In the genomic region with DNA sequence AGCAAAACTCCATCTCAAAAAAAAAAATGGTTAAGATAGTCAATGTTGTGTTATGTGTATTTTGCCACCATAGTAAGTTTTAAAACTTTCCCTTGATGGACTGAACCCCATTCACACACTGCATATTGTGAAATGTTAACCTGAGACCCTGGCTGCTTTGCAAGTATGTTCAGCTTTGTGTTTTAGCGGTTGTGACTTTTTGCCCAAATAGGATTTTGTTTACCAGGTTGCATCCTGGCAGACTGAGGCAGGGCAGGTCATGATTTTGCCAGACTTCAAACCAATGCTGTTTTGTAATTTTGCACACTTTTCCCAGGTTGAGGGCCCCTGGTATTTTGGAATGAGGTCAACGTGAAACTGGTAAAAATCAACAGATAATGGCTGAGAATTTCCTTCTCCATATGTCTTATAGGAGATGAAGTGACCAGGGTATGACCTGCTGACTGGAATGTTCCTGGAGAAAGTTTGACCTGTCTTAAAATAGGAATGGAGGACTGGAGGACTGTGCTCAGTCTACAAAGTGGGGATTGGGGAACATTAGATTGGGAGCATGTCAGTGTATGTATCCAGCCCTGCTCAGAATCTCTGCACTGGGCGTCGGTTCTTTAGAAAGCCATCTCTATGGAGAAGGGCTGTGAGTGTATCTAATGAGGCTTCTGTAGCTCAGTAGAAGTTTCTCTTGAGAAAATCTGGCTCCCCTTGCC, we compare ENCODE assay signal across 21 cellular contexts.
"Had no signal": no experiment of that assay in that cellular context is flagged by ENCODE, and none has a peak within 500 bp of the region (broad histone marks: within the 10 kb centered on the region; RNA-seq: fewer than 3 reads in every experiment).

No MANE protein-coding gene starts in this region.

- FAIRE-seq: colon, endothelial cell of umbilical vein, frontal cortex, islet of Langerhans, keratinocyte had no signal

- H3K9me3 Mint-ChIP-seq: mesothelial cell of epicardium had no signal

- ATAC-seq: foreskin keratinocyte, gastroesophageal sphincter, heart left ventricle, left cardiac atrium, lower lobe of right lung, mucosa of descending colon had no signal

- H3K27ac ChIP-seq: coronary artery, dorsolateral prefrontal cortex, esophagus muscularis mucosa, foreskin keratinocyte, gastroesophageal sphincter, heart left ventricle, hepatocyte, left ventricle myocardium inferior, lower lobe of right lung had no signal

- H3K4me3 ChIP-seq: coronary artery, dorsolateral prefrontal cortex, esophagus muscularis mucosa, gastroesophageal sphincter, heart left ventricle, hepatocyte, left ventricle myocardium inferior, lower lobe of right lung, mucosa of descending colon had no signal

- H3K4me3 Mint-ChIP-seq: mesothelial cell of epicardium had no signal

- H3K4me1 Mint-ChIP-seq: mesothelial cell of epicardium had no signal

- H3K4me1 ChIP-seq: esophagus muscularis mucosa, foreskin keratinocyte, gastroesophageal sphincter, heart left ventricle, left ventricle myocardium inferior, lower lobe of right lung had no signal

- H3K4me2 ChIP-seq: hepatocyte had no signal

- H3K9me3 ChIP-seq: esophagus muscularis mucosa, gastroesophageal sphincter, heart left ventricle, left ventricle myocardium inferior, lower lobe of right lung, mucosa of descending colon had no signal

- H3K27ac Mint-ChIP-seq: mesothelial cell of epicardium had no signal

- H3K36me3 Mint-ChIP-seq: mesothelial cell of epicardium had no signal

- DNase-seq: dermis blood vessel endothelial cell; dorsolateral prefrontal cortex; effector CD4-positive, alpha-beta T cell; effector memory CD4-positive, alpha-beta T cell; foreskin keratinocyte; heart left ventricle; left cardiac atrium; left ventricle myocardium inferior; lower lobe of right lung; mesenchymal stem cell; mucosa of descending colon had no signal
